In genomic region chr11:69055598-69056516, GRCh38 we compare ENCODE assay signal across 8 cellular contexts. TPM values are rescaled to one million over a fixed set of nuclear protein-coding genes. Genes with fewer than 3 reads are reported as not detected.
A peak's percentile ranks its signal among the peaks of the same experiment; 100 is the strongest.
DNase-seq lines count a peak whose midpoint lies in the region; ATAC-seq and TF ChIP-seq lines count a peak whose summit lies in the region.

No MANE protein-coding gene starts in this region.

- CTCF ChIA-PET in OCI-LY7 (lab: Charles Lee; ENCODE audit: unreplicated experiment): interaction anchor here (0.6 kb wide), 1 partner anchor 193 kb away, joined by 3 read pairs; no protein-coding TSS in a partner anchor

- H3K27me3 ChIP-seq in lower lobe of right lung (ENCODE audit: low read depth): no peaks in the 10 kb centered on the region
- no peaks in the 10 kb centered on the region for H3K27me3 ChIP-seq in neural progenitor cell

- H4K20me1 ChIP-seq in OCI-LY7 (ENCODE audit: insufficient read depth, low read length): no peaks in the 10 kb centered on the region
- H4K20me1 ChIP-seq in neural progenitor cell (ENCODE audit: low read depth): peaks cover 21% of the 10 kb centered on the region

- H3K4me2 ChIP-seq in OCI-LY7 (ENCODE audit: low read length) (peak overlapping the region; percentile 74), neural progenitor cell (no peak overlapping the region)

- ATAC-seq in HG02852 (IDR thresholded peaks at IDR 0.05; ENCODE audit: unreplicated experiment) (peak; percentile 76), lower lobe of right lung (peak; percentile 50 to 77)

- peaks cover 66% of the 10 kb centered on the region for H3K4me1 ChIP-seq in OCI-LY7 (ENCODE audit: insufficient read depth, low read length, poor library complexity, severe bottlenecking)
- H3K4me1 ChIP-seq in lower lobe of right lung: peaks cover 14% of the 10 kb centered on the region
- peaks cover 2% of the 10 kb centered on the region for H3K4me1 ChIP-seq in neural progenitor cell

- no peak overlapping the region for H3K4me3 Mint-ChIP-seq in neural progenitor cell

- no peaks in the 10 kb centered on the region for H3K9me2 ChIP-seq in OCI-LY7 (ENCODE audit: insufficient read depth, low read length)

- H3K79me2 ChIP-seq in OCI-LY7 (ENCODE audit: insufficient read depth, low read depth, low read length): peaks cover 46% of the 10 kb centered on the region; the same call in 1 of the 2 replicates
- H3K79me2 ChIP-seq in neural progenitor cell (ENCODE audit: low read depth): peaks cover 24% of the 10 kb centered on the region

- no peaks in the 10 kb centered on the region for H3F3A ChIP-seq in neural progenitor cell (ENCODE audit: low read depth)

- peak overlapping the region; percentile 47 for H3K4me3 ChIP-seq in OCI-LY7 (ENCODE audit: low read depth, low read length, poor library complexity, severe bottlenecking)
- H3K4me3 ChIP-seq in lower lobe of right lung: no peak overlapping the region
- no peak overlapping the region for H3K4me3 ChIP-seq in neural progenitor cell

- no TSS peak for BruUV-seq in OCI-LY7 (replicated peaks; lab: Mats Ljungman, UMichigan)

- no peaks in the 10 kb centered on the region for H3K9me3 Mint-ChIP-seq in neural progenitor cell

- no peak overlapping the region for H3K9ac ChIP-seq in neural progenitor cell

- H3K27me3 Mint-ChIP-seq in neural progenitor cell (ENCODE audit: insufficient read depth, low read depth): no peaks in the 10 kb centered on the region

- DNase-seq in NK-92 treated with Interleukin-12 subunit alpha and Interleukin-12 subunit beta, amount 100 ng/mL, for 24 hours (lab: John Stamatoyannopoulos, UW): peak; percentile 52
- no peak for DNase-seq in NK-92 (lab: John Stamatoyannopoulos, UW; ENCODE audit: unreplicated experiment)
- peak; percentile 88 for DNase-seq in OCI-LY7 (ENCODE audit: low spot score)
- DNase-seq in lower lobe of right lung: peak; percentile 79
- no peak for DNase-seq in neural progenitor cell (ENCODE audit: low spot score)
- DNase-seq in NCI-H1436 (lab: John Stamatoyannopoulos, UW): no peak
- no peak for DNase-seq in activated naive CD4-positive, alpha-beta T cell (lab: John Stamatoyannopoulos, UW)

- peak overlapping the region; percentile 96 for H3K27ac ChIP-seq in OCI-LY7 (ENCODE audit: low read depth, low read length, poor library complexity, severe bottlenecking)
- H3K27ac ChIP-seq in lower lobe of right lung: no peak overlapping the region
- no peak overlapping the region for H3K27ac ChIP-seq in neural progenitor cell

- H3K4me1 Mint-ChIP-seq in neural progenitor cell: peaks cover 7% of the 10 kb centered on the region

- H3K9me3 ChIP-seq in OCI-LY7 (ENCODE audit: low read length) (no peaks in the 10 kb centered on the region), lower lobe of right lung (no peaks in the 10 kb centered on the region), neural progenitor cell (ENCODE audit: low read depth) (no peaks in the 10 kb centered on the region)

- H3K36me3 ChIP-seq in OCI-LY7 (ENCODE audit: insufficient read depth, low read length): peaks cover 55% of the 10 kb centered on the region
- H3K36me3 ChIP-seq in lower lobe of right lung: peaks cover 47% of the 10 kb centered on the region
- H3K36me3 ChIP-seq in neural progenitor cell: no peaks in the 10 kb centered on the region

- no peak overlapping the region for H3K27ac Mint-ChIP-seq in neural progenitor cell

- intact Hi-C loops in OCI-LY7 (cut with micrococcal nuclease; ENCODE audit: unreplicated experiment): loop anchor here (1.0 kb wide), 1 partner anchor 32 kb away; no protein-coding TSS in a partner anchor
- intact Hi-C loops in lower lobe of right lung (cut with DNase I): no loop called here

- TF ChIP-seq CTCF in OCI-LY7 (conservative IDR thresholded peaks at IDR 0.05; ENCODE audit: low read length): no peak
- no peak for TF ChIP-seq CTCF in lower lobe of right lung (IDR thresholded peaks at IDR 0.05)
- no peak for TF ChIP-seq CTCF in neural progenitor cell (IDR thresholded peaks at IDR 0.05)

- no peak overlapping the region for H2AFZ ChIP-seq in OCI-LY7 (ENCODE audit: low read length)
- H2AFZ ChIP-seq in neural progenitor cell (replicated peaks): no peak overlapping the region

- POLR2A ChIA-PET in OCI-LY7 (lab: Charles Lee): interaction anchor here (0.9 to 2.1 kb wide), 2 partner anchors 11 to 29 kb away, joined by 3 to 8 read pairs; no protein-coding TSS in a partner anchor

- H3K36me3 Mint-ChIP-seq in neural progenitor cell: no peaks in the 10 kb centered on the region

RNA-seq across cellular contexts. Expression of gene TPCN2, which starts 7.1 kb away (rescaled TPM):
- total RNA-seq in OCI-LY7 (2014; rRNA removed; shearing (Covaris generic)): 21.5 and 30.0 TPM in 2 replicates
- total RNA-seq in OCI-LY7 (2022): 59.8 and 65.2 TPM in 2 replicates
- total RNA-seq in lower lobe of right lung: 18.2 TPM
- total RNA-seq in neural progenitor cell (ENCODE audit: low replicate concordance): 7.2 and 10.9 TPM in 2 replicates

RNA-seq across cellular contexts. Expression of gene MRGPRF, which starts 42.8 kb away (rescaled TPM):
- total RNA-seq in OCI-LY7 (2014; rRNA removed; shearing (Covaris generic)): not detected in 2 replicates
- not detected in 2 replicates for total RNA-seq in OCI-LY7 (2022)
- total RNA-seq in lower lobe of right lung: 11.5 TPM
- total RNA-seq in neural progenitor cell (ENCODE audit: low replicate concordance): 0.56 and 3.5 TPM in 2 replicates

Comparison
In these comparisons a context has a peak if more than half of its experiments do, and no peak if none do; other contexts are left out.
1. DNase-seq: peak in NK-92 treated with Interleukin-12 subunit alpha and Interleukin-12 subunit beta, amount 100 ng/mL, for 24 hours (single experiment), OCI-LY7 (single experiment) and lower lobe of right lung (single experiment); none in NK-92 (single experiment), neural progenitor cell (single experiment), NCI-H1436 (single experiment) and activated naive CD4-positive, alpha-beta T cell (0 of 4).